Comparison of ENCODE assay signal across 8 cellular contexts in the genomic region with DNA sequence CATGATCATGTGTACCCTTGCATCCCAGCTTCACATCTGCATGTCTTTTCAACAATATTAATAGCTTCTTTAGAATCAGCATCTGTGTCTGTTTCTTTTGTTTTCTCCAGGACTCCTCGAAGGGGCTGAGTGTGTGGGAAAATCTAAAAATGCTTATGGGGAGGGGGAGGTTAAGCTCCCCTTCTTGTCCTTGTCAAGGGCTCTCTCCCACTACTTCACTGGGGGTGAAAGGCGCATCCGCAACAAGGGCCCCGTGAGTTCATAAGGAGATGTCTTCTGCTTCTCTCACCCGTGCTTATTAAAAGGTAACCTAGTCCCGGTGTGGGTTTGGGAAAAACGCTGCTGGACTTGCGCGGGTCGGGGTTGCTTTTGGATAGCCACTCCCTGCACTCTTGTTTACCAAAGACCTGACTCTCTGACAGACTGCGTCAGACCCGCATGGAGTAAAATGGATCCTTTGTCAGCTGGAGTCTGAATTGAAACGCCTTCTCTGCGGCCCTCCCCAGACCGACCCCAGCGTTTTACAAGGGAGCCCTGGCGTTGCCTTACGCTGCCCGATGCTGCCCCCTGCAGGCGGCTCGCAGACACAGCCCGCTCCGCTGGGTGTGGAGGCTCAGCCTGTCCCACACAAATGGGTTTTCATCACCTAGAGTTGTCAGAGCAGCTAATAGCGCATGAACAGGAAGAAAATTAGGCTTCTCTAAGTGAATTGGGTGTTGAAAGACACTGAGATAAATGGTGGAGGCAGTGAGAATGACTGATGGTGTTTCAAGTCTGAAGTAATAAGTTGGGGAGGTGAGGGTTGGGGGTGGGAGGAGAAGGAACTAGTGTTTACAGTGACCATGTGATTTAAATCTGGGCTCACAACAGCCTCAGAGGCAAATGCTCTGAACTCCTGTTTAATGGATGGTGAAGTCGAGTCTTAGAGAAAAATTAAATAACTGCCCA. TPM values are rescaled to one million over a fixed set of nuclear protein-coding genes. Genes with fewer than 3 reads are reported as not detected.
A peak's percentile ranks its signal among the peaks of the same experiment; 100 is the strongest.
DNase-seq lines count a peak whose midpoint lies in the region; ATAC-seq, FAIRE-seq and TF ChIP-seq lines count a peak whose summit lies in the region.

No MANE protein-coding gene starts in this region.

- CTCF ChIA-PET in PC-3 (lab: Charles Lee) = interaction anchor here (0.6 to 1.3 kb wide), 7 partner anchors 104 to 261 kb away, joined by 3 to 7 read pairs (median 4); no protein-coding TSS in a partner anchor
- CTCF ChIA-PET in naive thymus-derived CD4-positive, alpha-beta T cell (lab: Charles Lee) = interaction anchor here (0.8 to 7.9 kb wide), 27 partner anchors 8 to 629 kb away, joined by 3 to 98 read pairs (median 5); partner anchors contain the start of genes IER5 and MR1

- TF ChIP-seq CTCF in D721Med (IDR thresholded peaks at IDR 0.05; ENCODE audit: insufficient read depth, missing control alignments) (peak; percentile 99), PC-3 (conservative IDR thresholded peaks at IDR 0.05; ENCODE audit: low read depth, low read length) (peak; percentile 92), esophagus squamous epithelium (IDR thresholded peaks at IDR 0.05) (peak; percentile 93 to 99 (median 98))

- no peak for FAIRE-seq in D721Med (lab: Jason Lieb, UNC)

- peak overlapping the region; percentile 65 for H3K4me3 Mint-ChIP-seq in activated T-cell treated with anti-CD3 and anti-CD28 coated beads, Interleukin-2, amount 50 U/mL, for 4 hours
- H3K4me3 Mint-ChIP-seq in naive thymus-derived CD4-positive, alpha-beta T cell = peak overlapping the region in 4 of 10 donors; percentile 2 to 63 (median 18)
- H3K4me3 Mint-ChIP-seq in stimulated activated memory B cell treated with anti-CD40 and anti-IgM and Interleukin-4, amounts not matched to agents 10 μg/mL and 1 μg/mL and 100 μg/mL, for 72 hours = peak overlapping the region; percentile 56

- H3K4me1 Mint-ChIP-seq in activated T-cell treated with anti-CD3 and anti-CD28 coated beads, Interleukin-2, amount 50 U/mL, for 4 hours (ENCODE audit: low read depth) = peaks cover 49% of the 10 kb centered on the region
- peaks cover 18 to 62% (median 35%) of the 10 kb centered on the region in 7 donors for H3K4me1 Mint-ChIP-seq in naive thymus-derived CD4-positive, alpha-beta T cell
- peaks cover 55% of the 10 kb centered on the region for H3K4me1 Mint-ChIP-seq in stimulated activated memory B cell treated with anti-CD40 and anti-IgM and Interleukin-4, amounts not matched to agents 10 μg/mL and 1 μg/mL and 100 μg/mL, for 72 hours

- H3K27me3 ChIP-seq in PC-3 (ENCODE audit: low read length) (no peaks in the 10 kb centered on the region), esophagus squamous epithelium (no peaks in the 10 kb centered on the region)
- no peaks in the 10 kb centered on the region for H3K27me3 ChIP-seq in naive thymus-derived CD4-positive, alpha-beta T cell (ENCODE audit: control insufficient read depth in 2 of 2, insufficient read depth in 2 of 2, low read length in 2 of 2)

- H3F3A ChIP-seq in PC-3 (ENCODE audit: low read length, unreplicated experiment) = peaks cover 8% of the 10 kb centered on the region

- peak overlapping the region; percentile 51; the same call in 1 of the 2 replicates for H3K4me3 ChIP-seq in PC-3 (ENCODE audit: low read length)
- peak overlapping the region in 3 of 4 donors; percentile 24 to 56 (median 33) for H3K4me3 ChIP-seq in esophagus squamous epithelium
- no peak overlapping the region for H3K4me3 ChIP-seq in naive thymus-derived CD4-positive, alpha-beta T cell (ENCODE audit: low read length)

- peak overlapping the region; percentile 78 for H3K4me2 ChIP-seq in PC-3 (ENCODE audit: low read length)

- ATAC-seq in GM21576 (IDR thresholded peaks at IDR 0.05; ENCODE audit: unreplicated experiment) (peak; percentile 70), PC-3 (peak; percentile 65)
- peak; percentile 80 to 88 for ATAC-seq in activated T-cell treated with anti-CD3 and anti-CD28 coated beads, Interleukin-2, amount 50 U/mL, for 4 hours
- ATAC-seq in naive thymus-derived CD4-positive, alpha-beta T cell = peak; percentile 96
- peak; percentile 92 for ATAC-seq in stimulated activated memory B cell treated with anti-CD40 and anti-IgM and Interleukin-4, amounts not matched to agents 10 μg/mL and 1 μg/mL and 100 μg/mL, for 72 hours

- no peaks in the 10 kb centered on the region for H3K79me2 ChIP-seq in PC-3 (ENCODE audit: low read length)

- H3K27ac Mint-ChIP-seq in naive thymus-derived CD4-positive, alpha-beta T cell = peak overlapping the region in 4 of 9 donors; percentile 28 to 81 (median 54)
- peak overlapping the region; percentile 100 for H3K27ac Mint-ChIP-seq in stimulated activated memory B cell treated with anti-CD40 and anti-IgM and Interleukin-4, amounts not matched to agents 10 μg/mL and 1 μg/mL and 100 μg/mL, for 72 hours

- no peaks in the 10 kb centered on the region for H4K20me1 ChIP-seq in PC-3 (ENCODE audit: low read length)

- peak overlapping the region; percentile 97 for H3K9ac ChIP-seq in PC-3 (ENCODE audit: low read length)

- H3K36me3 ChIP-seq in PC-3 (ENCODE audit: low read depth, low read length) (no peaks in the 10 kb centered on the region), esophagus squamous epithelium (no peaks in the 10 kb centered on the region)
- no peaks in the 10 kb centered on the region for H3K36me3 ChIP-seq in naive thymus-derived CD4-positive, alpha-beta T cell (ENCODE audit: control insufficient read depth in 2 of 3, insufficient read depth in 3 of 3, low read length in 3 of 3)

- H3K9me2 ChIP-seq in PC-3 (replicated peaks; ENCODE audit: low read length) = no peaks in the 10 kb centered on the region

- POLR2A ChIA-PET in PC-3 (lab: Charles Lee; ENCODE audit: unreplicated experiment) = interaction anchor here (0.6 to 2.2 kb wide), 2 partner anchors 52 to 57 kb away, joined by 5 to 12 read pairs; no protein-coding TSS in a partner anchor
- POLR2A ChIA-PET in naive thymus-derived CD4-positive, alpha-beta T cell (lab: Charles Lee) = interaction anchor here (0.7 to 16.7 kb wide), 8 partner anchors 12 to 119 kb away, joined by 3 to 176 read pairs (median 6); partner anchors contain the start of gene IER5

- no peak for TF ChIP-seq POLR2A in esophagus squamous epithelium (IDR thresholded peaks at IDR 0.05)

- 0 out of 2 replicates have a peak overlapping the region, but pooled peaks have one; percentile 31 for H2AFZ ChIP-seq in PC-3 (ENCODE audit: low read length)

- WGBS in esophagus squamous epithelium, 2 donors = 17 to 24% methylated on average over 15 to 19 of the region's 25 CpGs

- H3K9me3 ChIP-seq in PC-3 (ENCODE audit: low read length) (no peaks in the 10 kb centered on the region), esophagus squamous epithelium (no peaks in the 10 kb centered on the region)
- no peaks in the 10 kb centered on the region for H3K9me3 ChIP-seq in naive thymus-derived CD4-positive, alpha-beta T cell (ENCODE audit: control insufficient read depth in 2 of 3, low read length in 3 of 3)

- BruUV-seq in PC-3 (replicated peaks; lab: Mats Ljungman, UMichigan) = TSS peak; percentile 97

- in situ Hi-C loops in KBM-7 (cut with MboI; ENCODE audit: low pct_unique_long_range_greater_than_20kb, low sequenced_read_pairs) = loop anchor here (10.0 kb wide), 1 partner anchor 48 kb away; no protein-coding TSS in a partner anchor

- no peaks in the 10 kb centered on the region for H3K36me3 Mint-ChIP-seq in activated T-cell treated with anti-CD3 and anti-CD28 coated beads, Interleukin-2, amount 50 U/mL, for 4 hours (ENCODE audit: insufficient read depth)
- peaks cover 0 to 15% (median 5%) of the 10 kb centered on the region in 5 donors for H3K36me3 Mint-ChIP-seq in naive thymus-derived CD4-positive, alpha-beta T cell
- H3K36me3 Mint-ChIP-seq in stimulated activated memory B cell treated with anti-CD40 and anti-IgM and Interleukin-4, amounts not matched to agents 10 μg/mL and 1 μg/mL and 100 μg/mL, for 72 hours = peaks cover 23% of the 10 kb centered on the region

- DNase-seq in D721Med (ENCODE audit: insufficient read length, low spot score) (peak; percentile 89), KBM-7 (peak; percentile 86), PC-3 (peak; percentile 88), esophagus squamous epithelium (lab: John Stamatoyannopoulos, UW) (no peak)
- peak; percentile 91 for DNase-seq in activated T-cell treated with anti-CD3 and anti-CD28 coated beads, Interleukin-2, amount 50 U/mL, for 4 hours
- DNase-seq in naive thymus-derived CD4-positive, alpha-beta T cell = peak; percentile 70 to 91 (median 83)

- no peaks in the 10 kb centered on the region for H3K9me3 Mint-ChIP-seq in activated T-cell treated with anti-CD3 and anti-CD28 coated beads, Interleukin-2, amount 50 U/mL, for 4 hours
- H3K9me3 Mint-ChIP-seq in naive thymus-derived CD4-positive, alpha-beta T cell = peaks cover 0 to 8% (median 0%) of the 10 kb centered on the region in 11 donors
- H3K9me3 Mint-ChIP-seq in stimulated activated memory B cell treated with anti-CD40 and anti-IgM and Interleukin-4, amounts not matched to agents 10 μg/mL and 1 μg/mL and 100 μg/mL, for 72 hours = peaks cover 3% of the 10 kb centered on the region

- H3K4me1 ChIP-seq in PC-3 (ENCODE audit: insufficient read depth, low read length) (peaks cover 38% of the 10 kb centered on the region), esophagus squamous epithelium (peaks cover 23 to 45% (median 25%) of the 10 kb centered on the region in 3 donors)
- peaks cover 7 to 15% of the 10 kb centered on the region in 2 donors for H3K4me1 ChIP-seq in naive thymus-derived CD4-positive, alpha-beta T cell (ENCODE audit: control insufficient read depth in 2 of 2, insufficient read depth in 2 of 2, low read length in 2 of 2)

- peak overlapping the region; percentile 99 for H3K27ac ChIP-seq in PC-3 (ENCODE audit: low read length)
- H3K27ac ChIP-seq in esophagus squamous epithelium = peak overlapping the region; percentile 40 to 66 (median 48)
- no peak overlapping the region for H3K27ac ChIP-seq in naive thymus-derived CD4-positive, alpha-beta T cell (ENCODE audit: low read depth, low read length)

- intact Hi-C loops in PC-3 (cut with micrococcal nuclease) = loop anchor here (1.0 to 5.0 kb wide), 6 partner anchors 36 to 260 kb away; partner anchors contain the start of gene STX6
- intact Hi-C loops in esophagus squamous epithelium (cut with DNase I) = loop anchor here (5.0 kb wide), 2 partner anchors 55 to 105 kb away; partner anchors contain the start of gene IER5
- intact Hi-C loops in naive thymus-derived CD4-positive, alpha-beta T cell (cut with micrococcal nuclease) = loop anchor here (1.0 to 10.0 kb wide), 9 partner anchors 24 to 627 kb away; partner anchors contain the start of genes IER5 (in 2 of the 2) and XPR1 (in 1 of the 2)

- no peaks in the 10 kb centered on the region for H3K27me3 Mint-ChIP-seq in activated T-cell treated with anti-CD3 and anti-CD28 coated beads, Interleukin-2, amount 50 U/mL, for 4 hours (ENCODE audit: low read depth)
- peaks cover 0 to 25% (median 0%) of the 10 kb centered on the region in 5 donors for H3K27me3 Mint-ChIP-seq in naive thymus-derived CD4-positive, alpha-beta T cell
- H3K27me3 Mint-ChIP-seq in stimulated activated memory B cell treated with anti-CD40 and anti-IgM and Interleukin-4, amounts not matched to agents 10 μg/mL and 1 μg/mL and 100 μg/mL, for 72 hours = no peaks in the 10 kb centered on the region

RNA-seq across cellular contexts. Expression of gene IER5, which starts 53.9 kb away (rescaled TPM):
- total RNA-seq in PC-3 (2014; rRNA removed) = 100 and 126 TPM in 2 replicates
- 10 to 100 TPM; 43.6 to 58.9 (median 54.9) TPM for total RNA-seq in activated T-cell treated with anti-CD3 and anti-CD28 coated beads, Interleukin-2, amount 50 U/mL, for 4 hours
- 10 to 100 TPM; 21.6 to 40.6 (median 26.5) TPM for total RNA-seq in esophagus squamous epithelium
- total RNA-seq in naive thymus-derived CD4-positive, alpha-beta T cell = 10 to 100 TPM; 12.7 to 86.9 (median 46.0) TPM
- polyA plus RNA-seq in naive thymus-derived CD4-positive, alpha-beta T cell = 1 to 10 TPM; 2.1 to 2.6 TPM
